17 cellular contexts compared by ENCODE assay signal in genomic region chr2:102708847-102709559, GRCh38. TPM values are rescaled to one million over a fixed set of nuclear protein-coding genes. Genes with fewer than 3 reads are reported as not detected.
A peak's percentile ranks its signal among the peaks of the same experiment; 100 is the strongest.
DNase-seq lines count a peak whose midpoint lies in the region; ATAC-seq and TF ChIP-seq lines count a peak whose summit lies in the region.
"Had no signal": no experiment of that assay in that cellular context is flagged by ENCODE, and none has a peak within 500 bp of the region (broad histone marks: within the 10 kb centered on the region; RNA-seq: fewer than 3 reads in every experiment).

No MANE protein-coding gene starts in this region.

- H3K4me3 ChIP-seq in HEK293 (ENCODE audit: low read depth, low read length) (no peak overlapping the region), foreskin fibroblast (ENCODE audit: low read depth in 1 of 2, low read length in 2 of 2) (no peak overlapping the region)

- H3K27ac ChIP-seq in HEK293 (ENCODE audit: extremely low read depth, low read depth, low read length) = no peak overlapping the region
- H3K27ac ChIP-seq: HL-60, VCaP had no signal

- peaks cover 0 to 5% of the 10 kb centered on the region in 2 experiments; a peak in 1 of 3 replicates for H3K36me3 ChIP-seq in HEK293 (ENCODE audit: control insufficient read depth in 2 of 2, insufficient read depth in 1 of 2, low read length in 2 of 2)

- POLR2A ChIA-PET in HEK293 (lab: Yijun Ruan, JAX) = no interaction called here

- CTCF ChIA-PET in HEK293 (lab: Yijun Ruan, JAX) = interaction anchor here (0.5 to 0.8 kb wide), 3 partner anchors 93 to 122 kb away, joined by 3 to 5 read pairs (median 3); no protein-coding TSS in a partner anchor

- peak; percentile 70 for DNase-seq in A172 (ENCODE audit: low spot score)
- peak; percentile 19 for DNase-seq in SHP77 treated with DMSO at 0.1 percent for 48 hours (lab: John Stamatoyannopoulos, UW)
- peak; percentile 18 to 58 for DNase-seq in foreskin fibroblast
- no peak for DNase-seq in activated CD4-positive, CD25-positive, alpha-beta regulatory T cell (lab: John Stamatoyannopoulos, UW)
- DNase-seq in medulla oblongata (ENCODE audit: extremely low spot score) = no peak
- DNase-seq: amygdala; erythroblast; kidney; NCI-H2081; RPMI8226; stimulated activated CD4-positive, alpha-beta T cell treated with anti-CD3 and anti-CD28 coated beads, Interleukin-2, amount 100 ng/mL, for 24 hours; stimulated activated naive CD4-positive, alpha-beta T cell treated with Interleukin-2 at 50 U/mL for 16 hours had no signal

- TF ChIP-seq CTCF in HEK293 (tag by site-specific recombination; IDR thresholded peaks at IDR 0.05) (no peak), foreskin fibroblast (IDR thresholded peaks at IDR 0.05; ENCODE audit: low read depth, low read length) (no peak)

- no peaks in the 10 kb centered on the region for H3K9me3 ChIP-seq in HEK293 (ENCODE audit: control insufficient read depth, insufficient read depth, low read depth, low read length)

- no peaks in the 10 kb centered on the region for H3K4me1 ChIP-seq in HEK293 (ENCODE audit: control insufficient read depth, insufficient read depth, low read length)

- ATAC-seq in HG03108 (IDR thresholded peaks at IDR 0.05; ENCODE audit: unreplicated experiment) = no peak
- no peak for ATAC-seq in HG03045 (IDR thresholded peaks at IDR 0.05; ENCODE audit: unreplicated experiment)

TF ChIP-seq in HEK293, 187 proteins besides CTCF, POLR2A, EP300 and RAD21:
- 0 out of 2 replicates have a peak, but pooled peaks have one; percentile 15 for TF ChIP-seq ZIC2 (tag by site-specific recombination; IDR thresholded peaks at IDR 0.05)
- TF ChIP-seq ZNF223 (tag by site-specific recombination; IDR thresholded peaks at IDR 0.05) = no peak

RNA-seq across cellular contexts. Expression of gene TMEM182, which starts 52.8 kb away (rescaled TPM):
- total RNA-seq in A172 (2014; rRNA removed; shearing (Covaris generic)) = 1.2 and 1.8 TPM in 2 replicates

Comparison
In these comparisons a context has a peak if more than half of its experiments do, and no peak if none do; other contexts are left out.
1. DNase-seq: peak in A172 (single experiment), SHP77 treated with DMSO at 0.1 percent for 48 hours (single experiment) and foreskin fibroblast (2 of 2); none in activated CD4-positive, CD25-positive, alpha-beta regulatory T cell (0 of 4) and medulla oblongata (single experiment).